In genomic region chr5:124660229-124661093, GRCh38 we compare ENCODE assay signal across 11 cellular contexts.
A peak's percentile ranks its signal among the peaks of the same experiment; 100 is the strongest.
DNase-seq lines count a peak whose midpoint lies in the region; ATAC-seq and TF ChIP-seq lines count a peak whose summit lies in the region.
"Had no signal": no experiment of that assay in that cellular context is flagged by ENCODE, and none has a peak within 500 bp of the region (broad histone marks: within the 10 kb centered on the region; RNA-seq: fewer than 3 reads in every experiment).

No MANE protein-coding gene starts in this region.

- no peaks in the 10 kb centered on the region for H3K4me1 Mint-ChIP-seq in activated CD4-positive, alpha-beta T cell treated with anti-CD3 and anti-CD28 coated beads for 36 hours
- H3K4me1 Mint-ChIP-seq in stimulated activated memory B cell treated with anti-CD40 and anti-IgM and Interleukin-4, amounts not matched to agents 10 μg/mL and 1 μg/mL and 100 μg/mL, for 72 hours, result peaks cover 40% of the 10 kb centered on the region

- peak overlapping the region; percentile 7 for H2AK5ac ChIP-seq in neuronal stem cell (ENCODE audit: low read depth, low read length)

- TF ChIP-seq EP300 in esophagus muscularis mucosa (IDR thresholded peaks at IDR 0.05), result no peak

- no peaks in the 10 kb centered on the region for H3K79me1 ChIP-seq in neuronal stem cell (ENCODE audit: low read depth, low read length)

- no peak overlapping the region for H2BK15ac ChIP-seq in neuronal stem cell (ENCODE audit: low read length)

- H3K9me3 ChIP-seq in Panc1 (ENCODE audit: control insufficient read depth, insufficient read depth, low read depth, low read length), result no peaks in the 10 kb centered on the region
- H3K9me3 ChIP-seq in esophagus muscularis mucosa, result no peaks in the 10 kb centered on the region
- no peaks in the 10 kb centered on the region for H3K9me3 ChIP-seq in neuronal stem cell (replicated peaks in 1 of 2; ENCODE audit: control insufficient read depth in 2 of 2, insufficient read depth in 1 of 2, low read depth in 1 of 2, low read length in 2 of 2)

- intact Hi-C loops in Panc1 (cut with micrococcal nuclease; ENCODE audit: unreplicated experiment), result no loop called here
- intact Hi-C loops in esophagus muscularis mucosa (cut with DNase I), result no loop called here
- intact Hi-C loops in head of caudate nucleus (cut with DNase I), result no loop called here
- intact Hi-C loops in activated CD4-positive, alpha-beta T cell treated with anti-CD3 and anti-CD28 coated beads for 36 hours (cut with DNase I, micrococcal nuclease), result no loop called here

- no peak overlapping the region for H3K27ac Mint-ChIP-seq in activated CD4-positive, alpha-beta T cell treated with anti-CD3 and anti-CD28 coated beads for 36 hours
- no peak overlapping the region for H3K27ac Mint-ChIP-seq in stimulated activated memory B cell treated with anti-CD40 and anti-IgM and Interleukin-4, amounts not matched to agents 10 μg/mL and 1 μg/mL and 100 μg/mL, for 72 hours
- H3K27ac Mint-ChIP-seq: activated T-cell treated with anti-CD3 and anti-CD28 coated beads, Interleukin-2, amount 50 U/mL, for 72 hours had no signal

- H3K4me2 ChIP-seq in neuronal stem cell (ENCODE audit: insufficient read depth, low read length, poor library complexity, severe bottlenecking), result no peak overlapping the region
- H3K4me2 ChIP-seq: KMS-11 had no signal

- peak overlapping the region; percentile 100 for H3K27ac ChIP-seq in Panc1 (ENCODE audit: low read length)
- peak overlapping the region; percentile 46 to 73 (median 68) for H3K27ac ChIP-seq in esophagus muscularis mucosa (replicated peaks in 1 of 4)
- peak overlapping the region; percentile 62 for H3K27ac ChIP-seq in neuronal stem cell (replicated peaks; ENCODE audit: low read length)
- H3K27ac ChIP-seq: KMS-11, SK-N-MC had no signal

- H3K27me3 ChIP-seq in Panc1 (ENCODE audit: control insufficient read depth, insufficient read depth, low read length), result no peaks in the 10 kb centered on the region
- no peaks in the 10 kb centered on the region for H3K27me3 ChIP-seq in esophagus muscularis mucosa
- H3K27me3 ChIP-seq in neuronal stem cell (ENCODE audit: control insufficient read depth in 3 of 3, insufficient read depth in 3 of 3, low read depth in 1 of 3, low read length in 3 of 3), result no peaks in the 10 kb centered on the region

- ATAC-seq in Panc1, result peak; percentile 20
- ATAC-seq in activated CD4-positive, alpha-beta T cell treated with anti-CD3 and anti-CD28 coated beads for 36 hours, result no peak
- ATAC-seq in stimulated activated memory B cell treated with anti-CD40 and anti-IgM and Interleukin-4, amounts not matched to agents 10 μg/mL and 1 μg/mL and 100 μg/mL, for 72 hours, result no peak
- ATAC-seq: activated T-cell treated with anti-CD3 and anti-CD28 coated beads, Interleukin-2, amount 50 U/mL, for 72 hours had no signal

- no peak overlapping the region for H2BK5ac ChIP-seq in neuronal stem cell (ENCODE audit: low read length)

- H4K8ac ChIP-seq in neuronal stem cell (ENCODE audit: low read depth, low read length), result no peak overlapping the region

- H3K14ac ChIP-seq in neuronal stem cell (ENCODE audit: low read length), result no peak overlapping the region

- no peak overlapping the region for H3K4ac ChIP-seq in neuronal stem cell (ENCODE audit: low read length)

- peak overlapping the region; percentile 23 for H3K18ac ChIP-seq in neuronal stem cell (ENCODE audit: low read length)

- H3K4me3 ChIP-seq in Panc1 (ENCODE audit: low read depth in 2 of 2, low read length in 2 of 2) (no peak overlapping the region), esophagus muscularis mucosa (no peak overlapping the region), neuronal stem cell (ENCODE audit: low read length in 2 of 2) (no peak overlapping the region)
- H3K4me3 ChIP-seq: SK-N-MC had no signal

- POLR2A ChIA-PET in Panc1 (lab: Charles Lee), result interaction anchor here (0.6 to 0.7 kb wide), 3 partner anchors 9 to 656 kb away, joined by 3 to 8 read pairs (median 4); no protein-coding TSS in a partner anchor
- POLR2A ChIA-PET in activated CD4-positive, alpha-beta T cell treated with anti-CD3 and anti-CD28 coated beads for 36 hours (lab: Charles Lee), result no interaction called here

- no peaks in the 10 kb centered on the region for H3K36me3 ChIP-seq in Panc1 (ENCODE audit: control insufficient read depth, insufficient read depth, low read length)
- no peaks in the 10 kb centered on the region for H3K36me3 ChIP-seq in esophagus muscularis mucosa
- no peaks in the 10 kb centered on the region for H3K36me3 ChIP-seq in neuronal stem cell (replicated peaks in 1 of 2; ENCODE audit: control insufficient read depth in 2 of 2, insufficient read depth in 2 of 2, low read length in 2 of 2)

- in situ Hi-C loops in Panc1 (cut with HindIII; ENCODE audit: low pct_unique_long_range_greater_than_20kb, low sequenced_read_pairs), result no loop called here

- TSS peak; percentile 16 for BruUV-seq in Panc1 (replicated peaks; lab: Mats Ljungman, UMichigan)

- H2BK12ac ChIP-seq in neuronal stem cell (ENCODE audit: low read length), result no peak overlapping the region

- no peaks in the 10 kb centered on the region for H3K9me3 Mint-ChIP-seq in activated CD4-positive, alpha-beta T cell treated with anti-CD3 and anti-CD28 coated beads for 36 hours (ENCODE audit: low read depth)
- H3K9me3 Mint-ChIP-seq in stimulated activated memory B cell treated with anti-CD40 and anti-IgM and Interleukin-4, amounts not matched to agents 10 μg/mL and 1 μg/mL and 100 μg/mL, for 72 hours, result no peaks in the 10 kb centered on the region
- H3K9me3 Mint-ChIP-seq: activated T-cell treated with anti-CD3 and anti-CD28 coated beads, Interleukin-2, amount 50 U/mL, for 72 hours had no signal

- no peak overlapping the region for H3K4me3 Mint-ChIP-seq in activated CD4-positive, alpha-beta T cell treated with anti-CD3 and anti-CD28 coated beads for 36 hours
- no peak overlapping the region for H3K4me3 Mint-ChIP-seq in stimulated activated memory B cell treated with anti-CD40 and anti-IgM and Interleukin-4, amounts not matched to agents 10 μg/mL and 1 μg/mL and 100 μg/mL, for 72 hours
- H3K4me3 Mint-ChIP-seq: activated T-cell treated with anti-CD3 and anti-CD28 coated beads, Interleukin-2, amount 50 U/mL, for 72 hours had no signal

- TF ChIP-seq CTCF in Panc1 (IDR thresholded peaks at IDR 0.05) (no peak), esophagus muscularis mucosa (IDR thresholded peaks at IDR 0.05) (no peak)

- H3K36me3 Mint-ChIP-seq in activated CD4-positive, alpha-beta T cell treated with anti-CD3 and anti-CD28 coated beads for 36 hours (ENCODE audit: low read depth), result no peaks in the 10 kb centered on the region
- H3K36me3 Mint-ChIP-seq in stimulated activated memory B cell treated with anti-CD40 and anti-IgM and Interleukin-4, amounts not matched to agents 10 μg/mL and 1 μg/mL and 100 μg/mL, for 72 hours, result no peaks in the 10 kb centered on the region

- peak; percentile 84 for DNase-seq in Daoy (ENCODE audit: low read depth)
- no peak for DNase-seq in Panc1 (ENCODE audit: low read depth, low spot score)
- peak; percentile 70 for DNase-seq in esophagus muscularis mucosa (ENCODE audit: extremely low spot score)
- no peak for DNase-seq in neuronal stem cell (ENCODE audit: low spot score)
- no peak for DNase-seq in head of caudate nucleus
- no peak for DNase-seq in activated CD4-positive, alpha-beta T cell treated with anti-CD3 and anti-CD28 coated beads for 36 hours
- DNase-seq in AG08396 (ENCODE audit: low spot score), result no peak
- DNase-seq: activated T-cell treated with anti-CD3 and anti-CD28 coated beads, Interleukin-2, amount 50 U/mL, for 72 hours had no signal

- no peak overlapping the region for H4K91ac ChIP-seq in neuronal stem cell (ENCODE audit: low read depth, low read length, poor library complexity)

- H3K4me1 ChIP-seq in Panc1 (ENCODE audit: control insufficient read depth, insufficient read depth, low read length) (peaks cover 99% of the 10 kb centered on the region), esophagus muscularis mucosa (peaks cover 50 to 92% (median 84%) of the 10 kb centered on the region in 4 donors), neuronal stem cell (ENCODE audit: control insufficient read depth in 2 of 2, insufficient read depth in 1 of 2, low read depth in 1 of 2, low read length in 2 of 2) (peaks cover 46 to 82% of the 10 kb centered on the region in 2 donors)

- H3K23ac ChIP-seq in neuronal stem cell (ENCODE audit: low read depth, low read length, poor library complexity), result no peak overlapping the region

- no peak overlapping the region for H2AFZ ChIP-seq in neuronal stem cell (ENCODE audit: low read length)

- CTCF ChIA-PET in Panc1 (lab: Charles Lee), result interaction anchor here (0.7 kb wide), 1 partner anchor 751 kb away, joined by 6 read pairs; no protein-coding TSS in a partner anchor
- CTCF ChIA-PET in activated CD4-positive, alpha-beta T cell treated with anti-CD3 and anti-CD28 coated beads for 36 hours (lab: Charles Lee), result no interaction called here

- no peak overlapping the region for H3K9ac ChIP-seq in neuronal stem cell (ENCODE audit: low read depth, low read length, poor library complexity)
- H3K9ac ChIP-seq: KMS-11 had no signal

- peaks cover 25% of the 10 kb centered on the region for H3K27me3 Mint-ChIP-seq in activated CD4-positive, alpha-beta T cell treated with anti-CD3 and anti-CD28 coated beads for 36 hours
- no peaks in the 10 kb centered on the region for H3K27me3 Mint-ChIP-seq in stimulated activated memory B cell treated with anti-CD40 and anti-IgM and Interleukin-4, amounts not matched to agents 10 μg/mL and 1 μg/mL and 100 μg/mL, for 72 hours

- TF ChIP-seq POLR2A in esophagus muscularis mucosa (IDR thresholded peaks at IDR 0.05; ENCODE audit: low read depth), result no peak

- no peak overlapping the region for H2BK120ac ChIP-seq in neuronal stem cell (ENCODE audit: low read depth, low read length)

- WGBS in esophagus muscularis mucosa, result 76% methylated on average over 6 of the region's 6 CpGs
- WGBS in neuronal stem cell (ENCODE audit: extremely low coverage in 2 of 2, insufficient read length in 2 of 2, insufficient replicate concordance in 1 of 2), 2 donors, result no CpG with 5 or more reads among the region's 6 CpGs

Comparison
In these comparisons a context has a peak if more than half of its experiments do, and no peak if none do; other contexts are left out.
1. DNase-seq: peak in Daoy (single experiment) and esophagus muscularis mucosa (single experiment); none in Panc1 (single experiment), neuronal stem cell (single experiment), head of caudate nucleus (0 of 42), activated CD4-positive, alpha-beta T cell treated with anti-CD3 and anti-CD28 coated beads for 36 hours (single experiment) and AG08396 (single experiment).
2. Peak in every context shown above with its lines, with median percentiles within 50 percentile points of each other: H3K27ac ChIP-seq.